In the genomic region with DNA sequence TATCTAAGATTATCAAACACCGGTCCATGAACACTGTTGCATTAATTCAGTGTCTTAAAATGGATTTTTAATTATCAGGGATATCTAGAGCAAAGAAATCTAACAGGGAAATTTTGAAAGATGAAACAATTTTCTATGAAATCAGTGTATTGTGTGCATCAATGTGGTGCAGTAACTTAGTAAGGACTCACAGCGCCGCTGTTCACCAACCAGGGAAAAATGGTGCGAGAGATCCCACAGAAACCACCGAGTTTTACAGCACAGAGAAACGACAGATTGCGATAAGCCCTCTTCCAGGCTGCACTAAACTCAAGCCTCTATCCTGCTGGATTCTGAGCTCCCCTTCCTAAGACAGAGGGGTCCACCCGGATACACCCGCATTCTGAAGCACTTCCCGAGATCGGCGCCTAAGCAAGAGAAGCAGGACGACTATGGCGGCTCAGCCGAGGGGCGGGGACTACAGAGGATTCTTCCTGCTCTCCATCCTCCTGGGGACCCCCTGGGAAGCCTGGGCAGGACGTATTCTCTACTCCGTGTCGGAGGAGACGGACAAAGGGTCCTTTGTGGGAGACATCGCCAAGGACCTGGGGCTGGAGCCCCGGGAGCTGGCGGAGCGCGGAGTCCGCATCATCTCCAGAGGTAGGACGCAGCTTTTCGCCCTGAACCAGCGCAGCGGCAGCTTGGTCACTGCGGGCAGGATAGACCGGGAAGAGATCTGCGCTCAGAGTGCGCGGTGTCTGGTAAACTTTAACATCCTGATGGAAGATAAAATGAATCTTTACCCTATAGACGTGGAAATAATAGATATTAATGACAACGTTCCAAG, we compare ENCODE assay signal across 10 cellular contexts. TPM values are rescaled to one million over a fixed set of nuclear protein-coding genes. Genes with fewer than 3 reads are reported as not detected.
DNase-seq lines count a peak whose midpoint lies in the region; ATAC-seq and TF ChIP-seq lines count a peak whose summit lies in the region.
"Had no signal": no experiment of that assay in that cellular context is flagged by ENCODE, and none has a peak within 500 bp of the region (broad histone marks: within the 10 kb centered on the region; RNA-seq: fewer than 3 reads in every experiment).

TSS of gene PCDHGA7 (plus strand) at position 274 of the 826 bp plus-strand sequence. CDS start at position 432, 158 bp downstream.

- H3K9me3 Mint-ChIP-seq in activated T-cell treated with anti-CD3 and anti-CD28 coated beads, Interleukin-2, amount 50 U/mL, for 72 hours, result peaks cover 4 to 10% of the 10 kb centered on the region in 2 donors
- H3K9me3 Mint-ChIP-seq in activated T-helper 17 cell treated with anti-CD3 and anti-CD28 coated beads, Interleukin-2, amount 50 U/mL, for 72 hours, result peaks cover 5% of the 10 kb centered on the region
- no peaks in the 10 kb centered on the region for H3K9me3 Mint-ChIP-seq in type B pancreatic cell

- intact Hi-C loops in left ventricle myocardium superior (cut with micrococcal nuclease), result no loop called here

- H3K9me3 ChIP-seq in tibial nerve, result peaks cover 0 to 100% (median 48%) of the 10 kb centered on the region in 4 donors

- H3K36me3 Mint-ChIP-seq in activated T-cell treated with anti-CD3 and anti-CD28 coated beads, Interleukin-2, amount 50 U/mL, for 72 hours (ENCODE audit: insufficient read depth in 2 of 2), result peaks cover 12 to 26% of the 10 kb centered on the region in 2 donors
- H3K36me3 Mint-ChIP-seq in activated T-helper 17 cell treated with anti-CD3 and anti-CD28 coated beads, Interleukin-2, amount 50 U/mL, for 72 hours (ENCODE audit: low read depth), result peaks cover 5% of the 10 kb centered on the region
- no peaks in the 10 kb centered on the region for H3K36me3 Mint-ChIP-seq in type B pancreatic cell

- WGBS in tibial nerve, 2 donors, result 19 to 20% methylated on average over 32 to 36 of the region's 37 CpGs

- TF ChIP-seq CTCF in type B pancreatic cell (conservative IDR thresholded peaks at IDR 0.05) (no peak), tibial nerve (IDR thresholded peaks at IDR 0.05) (no peak)

- DNase-seq in activated T-cell treated with anti-CD3 and anti-CD28 coated beads, Interleukin-2, amount 50 U/mL, for 72 hours, result no peak
- DNase-seq in activated T-cell treated with anti-CD3 and anti-CD28 coated beads, Interleukin-2, amount 50 U/mL, for 1 hour, result no peak
- DNase-seq in left ventricle myocardium superior, result no peak
- peak; percentile 60 for DNase-seq in type B pancreatic cell (ENCODE audit: extremely low spot score, unreplicated experiment)
- DNase-seq in KG1 (lab: John Stamatoyannopoulos, UW), result no peak
- DNase-seq in tibial nerve (ENCODE audit: low spot score in 2 of 2), result no peak
- DNase-seq: DMS 273 treated with DMSO at 0.1 percent for 48 hours, head of caudate nucleus had no signal

- H3K4me3 Mint-ChIP-seq in activated T-cell treated with anti-CD3 and anti-CD28 coated beads, Interleukin-2, amount 50 U/mL, for 72 hours, result peak within 1 kb of the TSS; percentile 62 to 75
- H3K4me3 Mint-ChIP-seq in activated T-helper 17 cell treated with anti-CD3 and anti-CD28 coated beads, Interleukin-2, amount 50 U/mL, for 72 hours, result peak within 1 kb of the TSS; percentile 45
- no peak within 1 kb of the TSS for H3K4me3 Mint-ChIP-seq in type B pancreatic cell

- H3K4me3 ChIP-seq in tibial nerve, result peak within 1 kb of the TSS in 1 of 4 donors; percentile 21

- peaks cover 9% of the 10 kb centered on the region for H3K4me1 Mint-ChIP-seq in activated T-cell treated with anti-CD3 and anti-CD28 coated beads, Interleukin-2, amount 50 U/mL, for 72 hours (ENCODE audit: low read depth)
- no peaks in the 10 kb centered on the region for H3K4me1 Mint-ChIP-seq in activated T-helper 17 cell treated with anti-CD3 and anti-CD28 coated beads, Interleukin-2, amount 50 U/mL, for 72 hours
- H3K4me1 Mint-ChIP-seq in type B pancreatic cell (ENCODE audit: unreplicated experiment), result no peaks in the 10 kb centered on the region

- no peak for TF ChIP-seq POLR2A in tibial nerve (IDR thresholded peaks at IDR 0.05)

- no peaks in the 10 kb centered on the region for H3K4me1 ChIP-seq in tibial nerve

- H3K27ac Mint-ChIP-seq in activated T-cell treated with anti-CD3 and anti-CD28 coated beads, Interleukin-2, amount 50 U/mL, for 72 hours, result no peak within 1 kb of the TSS
- no peak within 1 kb of the TSS for H3K27ac Mint-ChIP-seq in activated T-helper 17 cell treated with anti-CD3 and anti-CD28 coated beads, Interleukin-2, amount 50 U/mL, for 72 hours
- no peak within 1 kb of the TSS for H3K27ac Mint-ChIP-seq in type B pancreatic cell

- peaks cover 77% of the 10 kb centered on the region for H3K27me3 Mint-ChIP-seq in activated T-cell treated with anti-CD3 and anti-CD28 coated beads, Interleukin-2, amount 50 U/mL, for 72 hours (ENCODE audit: low read depth)
- peaks cover 49% of the 10 kb centered on the region for H3K27me3 Mint-ChIP-seq in activated T-helper 17 cell treated with anti-CD3 and anti-CD28 coated beads, Interleukin-2, amount 50 U/mL, for 72 hours
- no peaks in the 10 kb centered on the region for H3K27me3 Mint-ChIP-seq in type B pancreatic cell

- no peak for ATAC-seq in activated T-cell treated with anti-CD3 and anti-CD28 coated beads, Interleukin-2, amount 50 U/mL, for 72 hours (replicated peaks in 1 of 2)
- ATAC-seq in activated T-helper 17 cell treated with anti-CD3 and anti-CD28 coated beads, Interleukin-2, amount 50 U/mL, for 72 hours (replicated peaks), result no peak
- ATAC-seq in left ventricle myocardium superior, result peak; percentile 39
- no peak for ATAC-seq in HG02970 (IDR thresholded peaks at IDR 0.05; ENCODE audit: low FRiP score, unreplicated experiment)

- peaks cover 0 to 40% (median 0%) of the 10 kb centered on the region in 3 donors for H3K36me3 ChIP-seq in tibial nerve

- no peak within 1 kb of the TSS for H3K27ac ChIP-seq in tibial nerve

- no peak for TF ChIP-seq EP300 in tibial nerve (IDR thresholded peaks at IDR 0.05)

- H3K27me3 ChIP-seq in tibial nerve, result no peaks in the 10 kb centered on the region

RNA-seq across cellular contexts. Expression of gene PCDHGA7, which starts in this region (rescaled TPM):
- under 1 TPM in 1 of 2 donors, not detected in 1; 0.12 TPM for total RNA-seq in activated T-cell treated with anti-CD3 and anti-CD28 coated beads, Interleukin-2, amount 50 U/mL, for 72 hours
- total RNA-seq in activated T-helper 17 cell treated with anti-CD3 and anti-CD28 coated beads, Interleukin-2, amount 50 U/mL, for 72 hours, result under 1 TPM in 1 of 2 donors, not detected in 1; 0.06 TPM
- total RNA-seq in left ventricle myocardium superior, result 7.0 TPM
- 0.31 and 0.40 TPM in 2 replicates for total RNA-seq in type B pancreatic cell (ENCODE audit: low replicate concordance)
- 10 to 100 TPM in 1 of 4 donors, 1 to 10 TPM in 3; 7.6 to 12.2 (median 9.2) TPM for total RNA-seq in tibial nerve

Comparison
In these comparisons a context has a peak if more than half of its experiments do, and no peak if none do; other contexts are left out.
1. Peak in DNase-seq in type B pancreatic cell; RNA of the gene not detected or under 1 TPM.